ENCODE assay signal across 14 cellular contexts in the genomic region with DNA sequence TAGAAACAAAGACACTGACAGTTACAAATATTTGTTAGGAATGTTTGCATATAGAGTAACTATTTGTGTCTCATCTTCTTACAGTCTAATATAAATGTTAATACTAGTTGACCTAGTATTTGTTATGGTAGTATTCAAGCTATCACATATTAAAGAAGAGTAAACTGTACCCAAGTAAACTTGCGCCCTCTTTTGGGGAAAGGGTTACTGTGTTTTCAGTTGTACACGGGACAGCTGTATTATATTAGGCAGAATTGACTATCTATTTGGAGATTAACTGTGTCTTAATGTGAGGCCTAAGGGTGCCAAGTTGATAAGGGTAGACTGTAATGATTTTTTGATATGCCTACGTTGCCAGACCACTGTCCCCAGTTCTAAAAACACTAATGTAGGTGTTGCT.
DNase-seq lines count a peak whose midpoint lies in the region; ATAC-seq and TF ChIP-seq lines count a peak whose summit lies in the region.
"Had no signal": no experiment of that assay in that cellular context is flagged by ENCODE, and none has a peak within 500 bp of the region (broad histone marks: within the 10 kb centered on the region; RNA-seq: fewer than 3 reads in every experiment).

No MANE protein-coding gene starts in this region.

- no peak overlapping the region for H3K27ac Mint-ChIP-seq in activated CD8-positive, alpha-beta memory T cell treated with anti-CD3 and anti-CD28 coated beads, Interleukin-2, amount 10 ng/mL, durations not matched to agents 7 days and 5 days
- H3K27ac Mint-ChIP-seq: natural killer cell treated with Interleukin-12 subunit alpha and Interleukin-12 subunit beta and Interleukin-15 and Interleukin-18, amount 100 ng/mL, for 72 hours had no signal

- H3K9me2 ChIP-seq in OCI-LY1 (ENCODE audit: low read depth, low read length), result no peaks in the 10 kb centered on the region

- no peak overlapping the region for H3K27ac ChIP-seq in OCI-LY1 (ENCODE audit: low read depth, low read length, poor library complexity, severe bottlenecking)
- H3K27ac ChIP-seq in upper lobe of right lung, result no peak overlapping the region
- H3K27ac ChIP-seq in Peyer's patch, result no peak overlapping the region

- no peaks in the 10 kb centered on the region for H3F3A ChIP-seq in OCI-LY1 (ENCODE audit: insufficient read depth, low read length)

- H4K20me1 ChIP-seq in OCI-LY1 (ENCODE audit: insufficient read depth, low read length), result no peaks in the 10 kb centered on the region

- no peak overlapping the region for H2AFZ ChIP-seq in OCI-LY1 (ENCODE audit: low read length)

- H3K9me3 ChIP-seq in OCI-LY1 (ENCODE audit: low read length) (no peaks in the 10 kb centered on the region), upper lobe of right lung (no peaks in the 10 kb centered on the region), Peyer's patch (no peaks in the 10 kb centered on the region)

- TF ChIP-seq CTCF in OCI-LY1 (IDR thresholded peaks at IDR 0.05; ENCODE audit: low read length), result peak; percentile 48
- peak; percentile 32 for TF ChIP-seq CTCF in epithelial cell of proximal tubule (conservative IDR thresholded peaks at IDR 0.05; ENCODE audit: low read depth, low read length)
- peak; percentile 8 for TF ChIP-seq CTCF in upper lobe of right lung (IDR thresholded peaks at IDR 0.05)
- peak in 3 of 6 experiments; percentile 25 to 41 (median 31) for TF ChIP-seq CTCF in Peyer's patch (IDR thresholded peaks at IDR 0.05)

- no peak overlapping the region for H3K9ac ChIP-seq in OCI-LY1 (ENCODE audit: low read length)

- DNase-seq in activated CD8-positive, alpha-beta memory T cell treated with anti-CD3 and anti-CD28 coated beads, Interleukin-2, amount 10 ng/mL, durations not matched to agents 7 days and 5 days, result no peak
- DNase-seq in activated CD8-positive, alpha-beta memory T cell treated with anti-CD3 and anti-CD28 coated beads, Interleukin-2, amount 50 U/mL, for 48 hours, result no peak
- DNase-seq in epithelial cell of proximal tubule (ENCODE audit: low read depth) (no peak), upper lobe of right lung (no peak), Peyer's patch (no peak)
- DNase-seq in activated effector memory CD4-positive, alpha-beta T cell treated with anti-CD3 and anti-CD28 coated beads, Interleukin-2, amount 50 U/mL, for 16 hours, result no peak
- DNase-seq in stimulated activated CD4-positive, alpha-beta T cell treated with anti-CD3 and anti-CD28 coated beads, Interleukin-4, amount 100 ng/mL, for 4 hours, result no peak
- DNase-seq: activated T-cell treated with anti-CD3 and anti-CD28 coated beads, Interleukin-2, amount 50 U/mL, for 48 hours; aorta; effector memory CD4-positive, alpha-beta T cell; glutamatergic neuron; NCI-H1417 treated with DMSO at 0.1 percent for 48 hours had no signal

- no peak overlapping the region for H3K4me3 Mint-ChIP-seq in activated CD8-positive, alpha-beta memory T cell treated with anti-CD3 and anti-CD28 coated beads, Interleukin-2, amount 10 ng/mL, durations not matched to agents 7 days and 5 days
- H3K4me3 Mint-ChIP-seq: natural killer cell treated with Interleukin-12 subunit alpha and Interleukin-12 subunit beta and Interleukin-15 and Interleukin-18, amount 100 ng/mL, for 72 hours had no signal

- H3K4me2 ChIP-seq in OCI-LY1 (ENCODE audit: low read length), result no peak overlapping the region

- peaks cover 6% of the 10 kb centered on the region for H3K4me1 Mint-ChIP-seq in activated CD8-positive, alpha-beta memory T cell treated with anti-CD3 and anti-CD28 coated beads, Interleukin-2, amount 10 ng/mL, durations not matched to agents 7 days and 5 days

- H3K27me3 ChIP-seq in OCI-LY1 (ENCODE audit: insufficient read depth, low read length) (no peaks in the 10 kb centered on the region; the same call in 1 of the 2 replicates), upper lobe of right lung (no peaks in the 10 kb centered on the region), Peyer's patch (no peaks in the 10 kb centered on the region)

- peak; percentile 28 for ATAC-seq in activated CD8-positive, alpha-beta memory T cell treated with anti-CD3 and anti-CD28 coated beads, Interleukin-2, amount 10 ng/mL, durations not matched to agents 7 days and 5 days
- no peak for ATAC-seq in upper lobe of right lung

- no peak for TF ChIP-seq POLR2A in Peyer's patch (IDR thresholded peaks at IDR 0.05)

- no peaks in the 10 kb centered on the region for H3K4me1 ChIP-seq in OCI-LY1 (ENCODE audit: insufficient read depth, low read length, severe bottlenecking)
- peaks cover 8% of the 10 kb centered on the region for H3K4me1 ChIP-seq in upper lobe of right lung
- peaks cover 0 to 5% (median 0%) of the 10 kb centered on the region in 4 donors for H3K4me1 ChIP-seq in Peyer's patch

- H3K36me3 ChIP-seq in OCI-LY1 (ENCODE audit: insufficient read depth, low read length) (no peaks in the 10 kb centered on the region), upper lobe of right lung (no peaks in the 10 kb centered on the region), Peyer's patch (no peaks in the 10 kb centered on the region)

- CTCF ChIA-PET in activated CD8-positive, alpha-beta memory T cell treated with anti-CD3 and anti-CD28 coated beads, Interleukin-2, amount 10 ng/mL, durations not matched to agents 7 days and 5 days (lab: Charles Lee), result interaction anchor here (0.7 to 2.1 kb wide), 9 partner anchors 11 to 193 kb away, joined by 3 to 9 read pairs (median 4); no protein-coding TSS in a partner anchor

- H3K27me3 Mint-ChIP-seq in activated CD8-positive, alpha-beta memory T cell treated with anti-CD3 and anti-CD28 coated beads, Interleukin-2, amount 10 ng/mL, durations not matched to agents 7 days and 5 days, result peaks cover 3% of the 10 kb centered on the region
- H3K27me3 Mint-ChIP-seq: natural killer cell treated with Interleukin-12 subunit alpha and Interleukin-12 subunit beta and Interleukin-15 and Interleukin-18, amount 100 ng/mL, for 72 hours had no signal

- intact Hi-C loops in upper lobe of right lung (cut with DNase I), result no loop called here

- H3K79me2 ChIP-seq in OCI-LY1 (ENCODE audit: insufficient read depth, low read length), result no peaks in the 10 kb centered on the region

- no peaks in the 10 kb centered on the region for H3K36me3 Mint-ChIP-seq in activated CD8-positive, alpha-beta memory T cell treated with anti-CD3 and anti-CD28 coated beads, Interleukin-2, amount 10 ng/mL, durations not matched to agents 7 days and 5 days
- H3K36me3 Mint-ChIP-seq: natural killer cell treated with Interleukin-12 subunit alpha and Interleukin-12 subunit beta and Interleukin-15 and Interleukin-18, amount 100 ng/mL, for 72 hours had no signal

- no peaks in the 10 kb centered on the region for H3K9me3 Mint-ChIP-seq in activated CD8-positive, alpha-beta memory T cell treated with anti-CD3 and anti-CD28 coated beads, Interleukin-2, amount 10 ng/mL, durations not matched to agents 7 days and 5 days (ENCODE audit: low read depth)
- H3K9me3 Mint-ChIP-seq: natural killer cell treated with Interleukin-12 subunit alpha and Interleukin-12 subunit beta and Interleukin-15 and Interleukin-18, amount 100 ng/mL, for 72 hours had no signal

- H3K4me3 ChIP-seq in OCI-LY1 (ENCODE audit: low read depth, low read length, poor library complexity, severe bottlenecking) (no peak overlapping the region), epithelial cell of proximal tubule (ENCODE audit: low read depth, low read length) (no peak overlapping the region), upper lobe of right lung (no peak overlapping the region), Peyer's patch (no peak overlapping the region)
